1 cellular context compared by ENCODE assay signal in genomic region chr5:181243020-181243520, GRCh38.
TF ChIP-seq lines count a peak whose summit lies in the region.

No MANE protein-coding gene starts in this region.

TF ChIP-seq in H1, 55 proteins besides CTCF, POLR2A, EP300 and RAD21:
- TF ChIP-seq EZH2 (IDR thresholded peaks at IDR 0.05; ENCODE audit: low read depth, low read length, severe bottlenecking) (no peak), TAF7 (optimal IDR thresholded peaks at IDR 0.05; ENCODE audit: borderline replicate concordance, low read depth, low read length) (peak; percentile 7), RBBP5 (IDR thresholded peaks at IDR 0.05; ENCODE audit: borderline replicate concordance, low read depth, low read length) (0 out of 2 replicates have a peak, but pooled peaks have one; percentile 3)
